Comparison of ENCODE assay signal across 18 cellular contexts in genomic region chr6:100435299-100435698, GRCh38. TPM values are rescaled to one million over a fixed set of nuclear protein-coding genes. Genes with fewer than 3 reads are reported as not detected.
DNase-seq lines count a peak whose midpoint lies in the region; ATAC-seq, FAIRE-seq and TF ChIP-seq lines count a peak whose summit lies in the region.
"Had no signal": no experiment of that assay in that cellular context is flagged by ENCODE, and none has a peak within 500 bp of the region (broad histone marks: within the 10 kb centered on the region; RNA-seq: fewer than 3 reads in every experiment).

No MANE protein-coding gene starts in this region.

- peak; percentile 16 for FAIRE-seq in RCC 7860 (lab: Jason Lieb, UNC)

- no peaks in the 10 kb centered on the region for H3K9me3 Mint-ChIP-seq in MCF 10A (ENCODE audit: unreplicated experiment)
- H3K9me3 Mint-ChIP-seq in naive thymus-derived CD8-positive, alpha-beta T cell: peaks cover 0 to 2% (median 0%) of the 10 kb centered on the region in 9 donors
- H3K9me3 Mint-ChIP-seq: memory B cell; stimulated activated naive CD8-positive, alpha-beta T cell treated with anti-CD3 and anti-CD28 coated beads, Interleukin-15, Interleukin-2, amounts not matched to agents 100 ng/mL and 50 ng/mL, for 24 hours had no signal

- H3K36me3 Mint-ChIP-seq in MCF 10A (ENCODE audit: insufficient read depth, unreplicated experiment): no peaks in the 10 kb centered on the region
- H3K36me3 Mint-ChIP-seq in naive thymus-derived CD8-positive, alpha-beta T cell: peaks cover 0 to 3% (median 0%) of the 10 kb centered on the region in 3 donors
- H3K36me3 Mint-ChIP-seq: memory B cell had no signal

- no peak for TF ChIP-seq CTCF in MCF 10A (IDR thresholded peaks at IDR 0.05; ENCODE audit: unreplicated experiment)
- no peak for TF ChIP-seq CTCF in breast epithelium (IDR thresholded peaks at IDR 0.05)

- no TSS peak for BruUV-seq in MCF 10A (replicated peaks; lab: Mats Ljungman, UMichigan)

- H3K4me1 ChIP-seq in breast epithelium: no peaks in the 10 kb centered on the region
- H3K4me1 ChIP-seq: SJCRH30, uterus had no signal

- no peaks in the 10 kb centered on the region for H3K36me3 ChIP-seq in breast epithelium
- H3K36me3 ChIP-seq: SJCRH30, uterus had no signal

- H3K4me3 ChIP-seq in breast epithelium: no peak overlapping the region
- H3K4me3 ChIP-seq: K562, SJCRH30, skin epidermis, uterus had no signal

- no peaks in the 10 kb centered on the region for H3K27me3 ChIP-seq in breast epithelium
- H3K27me3 ChIP-seq: SJCRH30 had no signal

- no peaks in the 10 kb centered on the region for H3K9me3 ChIP-seq in breast epithelium
- H3K9me3 ChIP-seq: SJCRH30, uterus had no signal

- POLR2A ChIA-PET in MCF 10A (lab: Yijun Ruan, JAX): interaction anchor here (0.6 kb wide), 1 partner anchor 26 kb away, joined by 3 read pairs; no protein-coding TSS in a partner anchor
- POLR2A ChIA-PET in naive thymus-derived CD8-positive, alpha-beta T cell (lab: Charles Lee): no interaction called here

- no peak for TF ChIP-seq POLR2A in breast epithelium (IDR thresholded peaks at IDR 0.05)

- peaks cover 6% of the 10 kb centered on the region for H3K4me1 Mint-ChIP-seq in MCF 10A (ENCODE audit: insufficient read depth, unreplicated experiment)
- H3K4me1 Mint-ChIP-seq in naive thymus-derived CD8-positive, alpha-beta T cell: no peaks in the 10 kb centered on the region
- H3K4me1 Mint-ChIP-seq: memory B cell had no signal

- H3K27ac ChIP-seq in breast epithelium: no peak overlapping the region
- H3K27ac ChIP-seq: SJCRH30, skin epidermis, uterus had no signal

- H3K27me3 Mint-ChIP-seq in MCF 10A (ENCODE audit: insufficient read depth, unreplicated experiment): no peaks in the 10 kb centered on the region
- peaks cover 12 to 61% (median 39%) of the 10 kb centered on the region in 5 donors for H3K27me3 Mint-ChIP-seq in naive thymus-derived CD8-positive, alpha-beta T cell

- CTCF ChIA-PET in MCF 10A (lab: Yijun Ruan, JAX): interaction anchor here (0.7 to 1.6 kb wide), 4 partner anchors 9 to 319 kb away, joined by 3 to 5 read pairs (median 3); no protein-coding TSS in a partner anchor

- no peak overlapping the region for H3K27ac Mint-ChIP-seq in MCF 10A (ENCODE audit: low read depth, unreplicated experiment)
- no peak overlapping the region for H3K27ac Mint-ChIP-seq in naive thymus-derived CD8-positive, alpha-beta T cell
- H3K27ac Mint-ChIP-seq: memory B cell; stimulated activated naive CD8-positive, alpha-beta T cell treated with anti-CD3 and anti-CD28 coated beads, Interleukin-15, Interleukin-2, amounts not matched to agents 100 ng/mL and 50 ng/mL, for 24 hours had no signal

- ATAC-seq in naive thymus-derived CD8-positive, alpha-beta T cell: no peak
- ATAC-seq: K562 had no signal

- H3K4me3 Mint-ChIP-seq in MCF 10A (ENCODE audit: unreplicated experiment): no peak overlapping the region
- no peak overlapping the region for H3K4me3 Mint-ChIP-seq in naive thymus-derived CD8-positive, alpha-beta T cell
- H3K4me3 Mint-ChIP-seq: memory B cell; stimulated activated naive CD8-positive, alpha-beta T cell treated with anti-CD3 and anti-CD28 coated beads, Interleukin-15, Interleukin-2, amounts not matched to agents 100 ng/mL and 50 ng/mL, for 24 hours had no signal

- intact Hi-C loops in MCF 10A (cut with micrococcal nuclease) (no loop called here), breast epithelium (cut with DNase I; ENCODE audit: low total_unique reads) (no loop called here)

- DNase-seq in MCF 10A (ENCODE audit: unreplicated experiment) (peak; percentile 24), breast epithelium (ENCODE audit: low spot score in 2 of 2) (no peak), RCC 7860 (ENCODE audit: low spot score) (peak; percentile 42), glomerular visceral epithelial cell (ENCODE audit: extremely low spot score) (peak; percentile 10), amniotic stem cell (lab: John Stamatoyannopoulos, UW) (no peak)
- no peak for DNase-seq in naive thymus-derived CD8-positive, alpha-beta T cell
- DNase-seq in stimulated activated CD8-positive, alpha-beta memory T cell treated with anti-CD3 and anti-CD28 coated beads, Interleukin-4, amount 100 ng/mL, for 48 hours: no peak
- no peak for DNase-seq in activated CD4-positive, alpha-beta T cell treated with anti-CD3 and anti-CD28 coated beads, Interleukin-2, amount 50 U/mL, for 1 hour
- DNase-seq: ACHN, NCI-H1694 treated with DMSO at 0.1 percent for 48 hours, NCI-H774, occipital lobe, SJCRH30, uterus had no signal

RNA-seq across cellular contexts. Expression of gene SIM1, which starts 29.4 kb away (rescaled TPM):
- not detected in 2 replicates for total RNA-seq in MCF 10A (2022)
- 1 to 10 TPM in 2 of 3 donors, under 1 TPM in 1; 0.59 to 7.2 (median 2.0) TPM for total RNA-seq in breast epithelium
- total RNA-seq in naive thymus-derived CD8-positive, alpha-beta T cell: not detected
- not detected for polyA plus RNA-seq in naive thymus-derived CD8-positive, alpha-beta T cell
- total RNA-seq: K562, occipital lobe had no signal
- polyA plus RNA-seq: K562 had no signal

Comparison
In these comparisons a context has a peak if more than half of its experiments do, and no peak if none do; other contexts are left out.
1. DNase-seq: peak in MCF 10A (single experiment), RCC 7860 (single experiment) and glomerular visceral epithelial cell (single experiment); none in breast epithelium (0 of 2), naive thymus-derived CD8-positive, alpha-beta T cell (0 of 10), amniotic stem cell (single experiment), stimulated activated CD8-positive, alpha-beta memory T cell treated with anti-CD3 and anti-CD28 coated beads, Interleukin-4, amount 100 ng/mL, for 48 hours (single experiment) and activated CD4-positive, alpha-beta T cell treated with anti-CD3 and anti-CD28 coated beads, Interleukin-2, amount 50 U/mL, for 1 hour (single experiment).